3 cellular contexts compared by ENCODE assay signal in the genomic region with DNA sequence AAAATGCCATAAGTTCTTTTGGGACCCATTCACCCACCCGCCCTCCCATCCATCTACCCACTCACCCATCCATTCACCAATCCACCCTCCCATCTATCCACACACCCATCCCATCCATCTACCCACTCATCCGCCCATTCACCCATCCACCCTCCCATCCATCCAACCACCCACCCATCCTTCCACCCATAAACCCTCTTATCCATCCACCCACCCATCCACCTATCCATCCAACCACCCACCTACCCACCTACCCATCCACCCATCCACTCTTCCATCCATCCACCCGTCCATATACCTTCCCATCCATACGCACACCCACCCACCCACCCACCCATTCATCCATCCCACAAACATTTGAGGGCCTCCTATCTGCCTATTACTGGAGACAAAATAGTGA. TPM values are rescaled to one million over a fixed set of nuclear protein-coding genes. Genes with fewer than 3 reads are reported as not detected.
"Had no signal": no experiment of that assay in that cellular context is flagged by ENCODE, and none has a peak within 500 bp of the region (broad histone marks: within the 10 kb centered on the region; RNA-seq: fewer than 3 reads in every experiment).

No MANE protein-coding gene starts in this region.

- DNase-seq: GDM1, GF-D8 had no signal

- ATAC-seq: GM12878 had no signal

- H3K4me3 ChIP-seq: GM12878 had no signal

RNA-seq across cellular contexts. Expression of gene MSX2, which starts 43.3 kb away (rescaled TPM):
- total RNA-seq: GM12878 had no signal
- polyA plus RNA-seq: GM12878 had no signal
